17 cellular contexts compared by ENCODE assay signal in the genomic region with DNA sequence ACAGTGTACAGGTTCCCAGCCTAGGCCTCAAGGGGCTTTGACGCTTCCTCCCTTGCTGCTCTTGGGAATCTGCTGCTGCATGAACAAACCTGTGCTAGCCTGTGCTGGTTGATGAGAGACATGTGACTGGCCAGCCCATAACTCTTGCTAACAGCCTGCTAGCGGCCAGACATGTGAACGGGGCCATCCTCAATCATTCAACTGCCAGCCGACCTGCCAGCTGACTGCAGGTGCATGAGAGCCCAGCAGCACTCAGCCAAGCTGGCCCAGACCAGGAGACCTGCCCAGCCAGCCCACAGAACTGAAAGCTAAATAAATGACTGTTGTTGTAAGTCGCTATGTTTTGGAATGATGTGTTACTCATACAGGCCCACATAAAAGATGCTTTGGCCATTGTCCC.
DNase-seq lines count a peak whose midpoint lies in the region; ATAC-seq and TF ChIP-seq lines count a peak whose summit lies in the region.
"Had no signal": no experiment of that assay in that cellular context is flagged by ENCODE, and none has a peak within 500 bp of the region (broad histone marks: within the 10 kb centered on the region; RNA-seq: fewer than 3 reads in every experiment).

No MANE protein-coding gene starts in this region.

- ATAC-seq in GM18519 (IDR thresholded peaks at IDR 0.05; ENCODE audit: low FRiP score, unreplicated experiment) (no peak), GM19023 (IDR thresholded peaks at IDR 0.05; ENCODE audit: unreplicated experiment) (no peak)

- H3K4me3 ChIP-seq in astrocyte of the spinal cord (ENCODE audit: low read depth, low read length) (no peak overlapping the region), neuronal stem cell (ENCODE audit: low read length in 2 of 2) (no peak overlapping the region)
- H3K4me3 ChIP-seq: colonic mucosa, thoracic aorta had no signal

- H3K9ac ChIP-seq in neuronal stem cell (ENCODE audit: low read depth, low read length, poor library complexity) = no peak overlapping the region

- H2AK5ac ChIP-seq in neuronal stem cell (ENCODE audit: low read depth, low read length) = no peak overlapping the region

- peaks cover 0 to 10% of the 10 kb centered on the region in 2 donors for H3K4me1 ChIP-seq in neuronal stem cell (ENCODE audit: control insufficient read depth in 2 of 2, insufficient read depth in 1 of 2, low read depth in 1 of 2, low read length in 2 of 2)
- H3K4me1 ChIP-seq: colonic mucosa had no signal

- no peaks in the 10 kb centered on the region for H3K79me1 ChIP-seq in neuronal stem cell (ENCODE audit: low read depth, low read length)

- no peak overlapping the region for H2BK5ac ChIP-seq in neuronal stem cell (ENCODE audit: low read length)

- H3K18ac ChIP-seq in neuronal stem cell (ENCODE audit: low read length) = peak overlapping the region; percentile 61

- DNase-seq in DMS79 treated with DMSO at 0.1 percent for 48 hours (lab: John Stamatoyannopoulos, UW) = peak; percentile 85
- peak; percentile 38 for DNase-seq in NCI-H1105 treated with DMSO at 0.1 percent for 48 hours (lab: John Stamatoyannopoulos, UW)
- DNase-seq in astrocyte of the spinal cord (ENCODE audit: low read depth, low spot score) = peak; percentile 46
- no peak for DNase-seq in neuronal stem cell (ENCODE audit: low spot score)
- DNase-seq in NCI-H524 (lab: John Stamatoyannopoulos, UW) = no peak
- DNase-seq in stimulated activated CD4-positive, alpha-beta T cell treated with anti-CD3 and anti-CD28 coated beads, Interleukin-2, amount 100 ng/mL, for 24 hours = no peak
- DNase-seq: activated CD4-positive, alpha-beta T cell treated with anti-CD3 and anti-CD28 coated beads, Interleukin-2, amount 10 ng/mL, durations not matched to agents 7 days and 5 days; activated naive CD8-positive, alpha-beta T cell treated with anti-CD3 and anti-CD28 coated beads, Interleukin-2, amount 10 ng/mL, durations not matched to agents 7 days and 5 days; activated T-cell treated with anti-CD3 and anti-CD28 coated beads, Interleukin-2, amount 50 U/mL, for 24 hours; colonic mucosa; DND-41; MM.1S; NCI-H748 treated with DMSO at 0.1 percent for 48 hours; T-helper 9 cell had no signal

- no peak overlapping the region for H4K91ac ChIP-seq in neuronal stem cell (ENCODE audit: low read depth, low read length, poor library complexity)

- WGBS in neuronal stem cell (ENCODE audit: extremely low coverage in 2 of 2, insufficient read length in 2 of 2, insufficient replicate concordance in 1 of 2), 2 donors = no CpG with 5 or more reads among the region's 5 CpGs

- no peaks in the 10 kb centered on the region for H3K9me3 ChIP-seq in neuronal stem cell (replicated peaks in 1 of 2; ENCODE audit: control insufficient read depth in 2 of 2, insufficient read depth in 1 of 2, low read depth in 1 of 2, low read length in 2 of 2)
- H3K9me3 ChIP-seq: colonic mucosa, thoracic aorta had no signal

- H4K8ac ChIP-seq in neuronal stem cell (ENCODE audit: low read depth, low read length) = no peak overlapping the region

- H3K4me2 ChIP-seq in neuronal stem cell (ENCODE audit: insufficient read depth, low read length, poor library complexity, severe bottlenecking) = no peak overlapping the region

- no peak overlapping the region for H3K14ac ChIP-seq in neuronal stem cell (ENCODE audit: low read length)

- no peak overlapping the region for H3K23ac ChIP-seq in neuronal stem cell (ENCODE audit: low read depth, low read length, poor library complexity)

- no peak overlapping the region for H2BK12ac ChIP-seq in neuronal stem cell (ENCODE audit: low read length)

- in situ Hi-C loops in astrocyte of the spinal cord (cut with HindIII; ENCODE audit: low sequenced_read_pairs) = no loop called here

- H3K27me3 ChIP-seq in neuronal stem cell (ENCODE audit: control insufficient read depth in 3 of 3, insufficient read depth in 3 of 3, low read depth in 1 of 3, low read length in 3 of 3) = peaks cover 0 to 3% (median 0%) of the 10 kb centered on the region in 3 experiments
- H3K27me3 ChIP-seq: colonic mucosa had no signal

- peak overlapping the region; percentile 30 for H2AFZ ChIP-seq in neuronal stem cell (ENCODE audit: low read length)

- H3K27ac ChIP-seq in neuronal stem cell (replicated peaks; ENCODE audit: low read length) = no peak overlapping the region
- H3K27ac ChIP-seq: colonic mucosa, thoracic aorta had no signal

- TF ChIP-seq CTCF in astrocyte of the spinal cord (IDR thresholded peaks at IDR 0.05; ENCODE audit: low read depth, low read length) = no peak

- H2BK120ac ChIP-seq in neuronal stem cell (ENCODE audit: low read depth, low read length) = no peak overlapping the region

- H2BK15ac ChIP-seq in neuronal stem cell (ENCODE audit: low read length) = peak overlapping the region; percentile 42

- no peak overlapping the region for H3K4ac ChIP-seq in neuronal stem cell (ENCODE audit: low read length)

- no peaks in the 10 kb centered on the region for H3K36me3 ChIP-seq in neuronal stem cell (replicated peaks in 1 of 2; ENCODE audit: control insufficient read depth in 2 of 2, insufficient read depth in 2 of 2, low read length in 2 of 2)
- H3K36me3 ChIP-seq: colonic mucosa, thoracic aorta had no signal

Comparison
In these comparisons a context has a peak if more than half of its experiments do, and no peak if none do; other contexts are left out.
1. DNase-seq: peak in DMS79 treated with DMSO at 0.1 percent for 48 hours (single experiment), NCI-H1105 treated with DMSO at 0.1 percent for 48 hours (single experiment) and astrocyte of the spinal cord (single experiment); none in neuronal stem cell (single experiment), NCI-H524 (0 of 2) and stimulated activated CD4-positive, alpha-beta T cell treated with anti-CD3 and anti-CD28 coated beads, Interleukin-2, amount 100 ng/mL, for 24 hours (0 of 2).